8 cellular contexts compared by ENCODE assay signal in the genomic region with DNA sequence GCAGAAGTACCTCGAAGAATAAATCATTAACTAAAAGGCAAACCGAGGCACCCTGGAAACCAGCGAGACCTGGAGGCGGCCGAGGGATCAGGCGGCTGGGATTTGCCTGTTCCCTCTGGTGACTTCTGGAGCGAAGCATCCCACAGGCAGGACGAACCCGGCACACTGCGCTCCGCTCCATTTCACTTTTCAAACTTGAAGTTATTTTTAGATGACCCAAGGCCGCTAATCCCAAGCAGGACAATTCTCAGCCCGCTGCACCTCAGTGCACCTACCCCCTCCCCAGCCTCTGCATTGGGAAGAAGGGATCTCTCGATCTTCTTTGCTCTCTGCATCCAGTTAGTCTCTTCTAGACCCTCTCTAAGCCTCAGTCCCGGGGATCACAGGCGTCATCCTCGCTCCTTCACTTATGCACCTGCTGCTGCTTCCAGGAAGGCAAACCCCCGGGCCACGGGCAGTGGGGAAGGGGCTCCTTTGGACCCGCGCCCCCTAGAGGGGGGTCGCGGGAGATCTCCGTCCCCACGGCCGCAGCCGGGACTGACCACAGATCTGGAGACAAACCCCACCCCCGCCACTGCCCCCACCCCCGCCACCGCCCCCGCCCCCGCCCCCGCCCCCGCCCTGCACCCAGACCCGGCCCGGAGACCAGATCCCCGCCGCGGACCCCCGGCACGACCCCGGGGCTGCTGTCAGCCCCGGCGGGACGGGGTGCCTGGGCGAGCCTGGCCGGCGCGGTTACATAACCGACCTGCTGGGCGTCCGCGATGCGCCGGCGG. TPM values are rescaled to one million over a fixed set of nuclear protein-coding genes. Genes with fewer than 3 reads are reported as not detected.
DNase-seq lines count a peak whose midpoint lies in the region; ATAC-seq and TF ChIP-seq lines count a peak whose summit lies in the region.

No MANE protein-coding gene starts in this region.

- RAD21 ChIA-PET in HCT116 (lab: Charles Lee; ENCODE audit: low non-redundant PET in 1 of 2, low total read pairs in 2 of 2, uncharacterized antibody in 2 of 2, unreplicated experiment in 2 of 2), result no interaction called here

- intact Hi-C loops in HCT116 (cut with micrococcal nuclease), result loop anchor here (1.0 to 10.0 kb wide), 2 partner anchors 34 to 504 kb away; no protein-coding TSS in a partner anchor

- H3K27ac Mint-ChIP-seq in activated naive CD8-positive, alpha-beta T cell treated with anti-CD3 and anti-CD28 coated beads for 36 hours, result no peak overlapping the region

- no peaks in the 10 kb centered on the region for H4K20me1 ChIP-seq in BLaER1 treated with 17β-estradiol and CSF1 and Interleukin-3, amounts not matched to agents 10 nM and 100 nM
- no peaks in the 10 kb centered on the region for H4K20me1 ChIP-seq in HCT116 (ENCODE audit: insufficient read depth)

- peak overlapping the region in 4 of 11 experiments; percentile 17 to 46 (median 34); a peak in 3 of 22 replicates for H3K27ac ChIP-seq in BLaER1 treated with 17β-estradiol and CSF1 and Interleukin-3, amounts not matched to agents 10 nM and 100 nM
- H3K27ac ChIP-seq in HCT116 (ENCODE audit: low read depth, low read length) (peak overlapping the region; percentile 21; the same call in 1 of the 2 replicates), right atrium auricular region (peak overlapping the region; percentile 88 to 98)

- ATAC-seq in HCT116 (peak; percentile 23), GM18502 (IDR thresholded peaks at IDR 0.05; ENCODE audit: poor library complexity, unreplicated experiment) (no peak)

- no peaks in the 10 kb centered on the region for H3K79me2 ChIP-seq in HCT116 (ENCODE audit: insufficient read depth, low read length)

- CTCF ChIA-PET in HCT116 (lab: Charles Lee), result interaction anchor here (0.8 to 1.5 kb wide), 5 partner anchors 8 to 165 kb away, joined by 3 to 9 read pairs (median 4); no protein-coding TSS in a partner anchor

- H3K4me3 Mint-ChIP-seq in activated naive CD8-positive, alpha-beta T cell treated with anti-CD3 and anti-CD28 coated beads for 36 hours, result peak overlapping the region; percentile 27

- peak overlapping the region; percentile 70 to 85 (median 79) for H3K4me3 ChIP-seq in BLaER1 treated with 17β-estradiol and CSF1 and Interleukin-3, amounts not matched to agents 10 nM and 100 nM
- H3K4me3 ChIP-seq in HCT116 (replicated peaks in 1 of 2; ENCODE audit: low read depth in 1 of 2, low read length in 2 of 2) (peak overlapping the region; percentile 58 to 69), right atrium auricular region (peak overlapping the region; percentile 70 to 75)

- no peaks in the 10 kb centered on the region for H3K36me3 ChIP-seq in BLaER1 treated with 17β-estradiol and CSF1 and Interleukin-3, amounts not matched to agents 10 nM and 100 nM
- H3K36me3 ChIP-seq in HCT116 (ENCODE audit: control insufficient read depth in 1 of 2, insufficient read depth in 2 of 2, low read length in 2 of 2), result no peaks in the 10 kb centered on the region
- no peaks in the 10 kb centered on the region for H3K36me3 ChIP-seq in right atrium auricular region

- H3K4me2 ChIP-seq in BLaER1 treated with 17β-estradiol and CSF1 and Interleukin-3, amounts not matched to agents 10 nM and 100 nM, result peak overlapping the region; percentile 87 to 96 (median 94)
- peak overlapping the region; percentile 94 for H3K4me2 ChIP-seq in HCT116 (ENCODE audit: low read length)

- peak overlapping the region; percentile 52 to 77 (median 71) for H3K9ac ChIP-seq in BLaER1 treated with 17β-estradiol and CSF1 and Interleukin-3, amounts not matched to agents 10 nM and 100 nM
- no peak overlapping the region for H3K9ac ChIP-seq in HCT116 (ENCODE audit: low read length)

- no peak for TF ChIP-seq POLR2A in HCT116 (IDR thresholded peaks at IDR 0.05; ENCODE audit: borderline replicate concordance, extremely low read depth, insufficient read depth, insufficient read length)

- no peaks in the 10 kb centered on the region for H3K9me2 ChIP-seq in HCT116 (ENCODE audit: insufficient read depth)

- peaks cover 0 to 6% (median 4%) of the 10 kb centered on the region in 10 experiments; a peak in 7 of 20 replicates for H3K4me1 ChIP-seq in BLaER1 treated with 17β-estradiol and CSF1 and Interleukin-3, amounts not matched to agents 10 nM and 100 nM
- peaks cover 2 to 12% of the 10 kb centered on the region in 2 experiments; a peak in 3 of 4 replicates for H3K4me1 ChIP-seq in HCT116 (ENCODE audit: control insufficient read depth in 1 of 2, insufficient read depth in 2 of 2, low read length in 2 of 2)
- peaks cover 0 to 40% of the 10 kb centered on the region in 2 donors for H3K4me1 ChIP-seq in right atrium auricular region

- TF ChIP-seq CTCF in HCT116 (IDR thresholded peaks at IDR 0.05 in 2 of 3, conservative IDR thresholded peaks at IDR 0.05 in 1 of 3; ENCODE audit: borderline replicate concordance in 1 of 3, insufficient read depth in 1 of 3, low read depth in 2 of 3, low read length in 2 of 3), result 0 out of 6 replicates have a peak, but pooled peaks of 2 of the 3 experiments have one; percentile 16 to 21
- peak in 1 of 2 donors; percentile 45 for TF ChIP-seq CTCF in right atrium auricular region (IDR thresholded peaks at IDR 0.05)

- DNase-seq in HCT116 (ENCODE audit: low read depth, low spot score) (no peak), right atrium auricular region (ENCODE audit: low spot score) (no peak), putamen (ENCODE audit: low spot score) (peak; percentile 44), NCI-H524 treated with DMSO at 0.1 percent for 48 hours (lab: John Stamatoyannopoulos, UW) (no peak), T-helper 9 cell (no peak)
- DNase-seq in activated naive CD8-positive, alpha-beta T cell treated with anti-CD3 and anti-CD28 coated beads for 36 hours, result no peak

- peaks cover 17 to 32% (median 29%) of the 10 kb centered on the region in 11 experiments for H3K27me3 ChIP-seq in BLaER1 treated with 17β-estradiol and CSF1 and Interleukin-3, amounts not matched to agents 10 nM and 100 nM
- peaks cover 29% of the 10 kb centered on the region; the same call in 1 of the 2 replicates for H3K27me3 ChIP-seq in HCT116 (ENCODE audit: insufficient read depth, low read length)
- no peaks in the 10 kb centered on the region for H3K27me3 ChIP-seq in right atrium auricular region

- peaks cover 5% of the 10 kb centered on the region for H3K4me1 Mint-ChIP-seq in activated naive CD8-positive, alpha-beta T cell treated with anti-CD3 and anti-CD28 coated beads for 36 hours

- no peaks in the 10 kb centered on the region for H3K36me3 Mint-ChIP-seq in activated naive CD8-positive, alpha-beta T cell treated with anti-CD3 and anti-CD28 coated beads for 36 hours

- no peak overlapping the region for H2AFZ ChIP-seq in HCT116 (ENCODE audit: low read depth, low read length, poor library complexity, severe bottlenecking)

- peaks cover 89% of the 10 kb centered on the region for H3K27me3 Mint-ChIP-seq in activated naive CD8-positive, alpha-beta T cell treated with anti-CD3 and anti-CD28 coated beads for 36 hours

- H3K9me3 Mint-ChIP-seq in activated naive CD8-positive, alpha-beta T cell treated with anti-CD3 and anti-CD28 coated beads for 36 hours, result no peaks in the 10 kb centered on the region

- H3K9me3 ChIP-seq in BLaER1 treated with 17β-estradiol and CSF1 and Interleukin-3, amounts not matched to agents 10 nM and 100 nM (replicated peaks in 1 of 11), result no peaks in the 10 kb centered on the region
- H3K9me3 ChIP-seq in HCT116 (ENCODE audit: control insufficient read depth in 1 of 2, insufficient read depth in 1 of 2, low read depth in 1 of 2, low read length in 2 of 2), result no peaks in the 10 kb centered on the region
- H3K9me3 ChIP-seq in right atrium auricular region, result no peaks in the 10 kb centered on the region

- no peak for TF ChIP-seq RAD21 in HCT116 (IDR thresholded peaks at IDR 0.05; ENCODE audit: low read depth)

- POLR2A ChIA-PET in HCT116 (lab: Charles Lee), result interaction anchor here (1.0 kb wide), 1 partner anchor 13 kb away, joined by 3 read pairs; no protein-coding TSS in a partner anchor

- BruUV-seq in HCT116 (replicated peaks; lab: Mats Ljungman, UMichigan), result no TSS peak

TF ChIP-seq in HCT116, 20 proteins besides CTCF, POLR2A, EP300 and RAD21:
- TF ChIP-seq EZH2 (IDR thresholded peaks at IDR 0.05) (no peak), POLR2AphosphoS5 (IDR thresholded peaks at IDR 0.05; ENCODE audit: low read depth, low read length) (no peak), YY1 (IDR thresholded peaks at IDR 0.05; ENCODE audit: extremely low read depth, insufficient replicate concordance, low read depth, low read length) (no peak), EGR1 (IDR thresholded peaks at IDR 0.05; ENCODE audit: low read depth) (peak; percentile 42; the same call in 1 of the 2 replicates), ZFX (IDR thresholded peaks at IDR 0.05) (no peak), TCF7L2 (IDR thresholded peaks at IDR 0.05; ENCODE audit: borderline replicate concordance, extremely low read depth, insufficient read depth, insufficient read length) (no peak), SP1 (IDR thresholded peaks at IDR 0.05; ENCODE audit: low read depth) (no peak)

RNA-seq across cellular contexts. Expression of a gene that starts 0.6 kb away (rescaled TPM):
- total RNA-seq in HCT116 (2021; ENCODE audit: unreplicated experiment) (0.57 TPM), right atrium auricular region (100 to 1,000 TPM in 1 of 2 donors, 10 to 100 TPM in 1; 96.5 to 210 TPM)
- 0.37 and 0.38 TPM in 2 replicates for polyA plus RNA-seq in HCT116 (2012)
- not detected for total RNA-seq in activated naive CD8-positive, alpha-beta T cell treated with anti-CD3 and anti-CD28 coated beads for 36 hours

Comparison
In these comparisons a context has a peak if more than half of its experiments do, and no peak if none do; other contexts are left out.
1. RNA of a gene that starts 0.6 kb away (total RNA-seq): 96.5 to 210 TPM in right atrium auricular region; 0.57 TPM in HCT116 (single experiment) and not detected in activated naive CD8-positive, alpha-beta T cell treated with anti-CD3 and anti-CD28 coated beads for 36 hours; every median in the first group is over 10 times any median in the second.
2. Peak in every context shown above with its lines, with median percentiles within 50 percentile points of each other: H3K4me3 ChIP-seq.